9 cellular contexts compared by ENCODE assay signal in genomic region chr4:119025916-119026661, GRCh38.
A peak's percentile ranks its signal among the peaks of the same experiment; 100 is the strongest.
DNase-seq lines count a peak whose midpoint lies in the region; ATAC-seq and TF ChIP-seq lines count a peak whose summit lies in the region.
"Had no signal": no experiment of that assay in that cellular context is flagged by ENCODE, and none has a peak within 500 bp of the region (broad histone marks: within the 10 kb centered on the region; RNA-seq: fewer than 3 reads in every experiment).

No MANE protein-coding gene starts in this region.

- no peak for TF ChIP-seq CTCF in 22Rv1 (IDR thresholded peaks at IDR 0.05)
- no peak for TF ChIP-seq CTCF in NB4 (IDR thresholded peaks at IDR 0.05; ENCODE audit: low read depth, low read length)

- peaks cover 24% of the 10 kb centered on the region for H3K4me1 Mint-ChIP-seq in dendritic cell treated with granulocyte-macrophage colony-stimulating factor and Interleukin-4, amounts not matched to agents 40 ng/mL and 50 ng/mL, for 4 days (ENCODE audit: low read depth)
- no peaks in the 10 kb centered on the region for H3K4me1 Mint-ChIP-seq in activated CD8-positive, alpha-beta T cell treated with anti-CD3 and anti-CD28 coated beads, Interleukin-2, amount 10 ng/mL, durations not matched to agents 7 days and 5 days (ENCODE audit: low read depth)

- DNase-seq in NB4 (ENCODE audit: low read depth) (peak; percentile 83), NCI-H146 (lab: John Stamatoyannopoulos, UW) (no peak)
- DNase-seq in activated CD8-positive, alpha-beta T cell treated with anti-CD3 and anti-CD28 coated beads, Interleukin-2, amount 10 ng/mL, durations not matched to agents 7 days and 5 days, result no peak

- no peaks in the 10 kb centered on the region for H3K9me3 ChIP-seq in mucosa of rectum (ENCODE audit: control insufficient read depth in 2 of 2, low read length in 2 of 2)

- peaks cover 3 to 4% of the 10 kb centered on the region in 2 donors for H3K4me1 ChIP-seq in mucosa of rectum (ENCODE audit: control insufficient read depth in 2 of 2, insufficient read depth in 2 of 2, low read length in 2 of 2)

- H3K27ac ChIP-seq in 22Rv1 (peak overlapping the region; percentile 26), mucosa of rectum (ENCODE audit: low read depth in 2 of 2, low read length in 2 of 2) (peak overlapping the region; percentile 77 to 78)
- H3K27ac ChIP-seq: C4-2B had no signal

- H3K27me3 ChIP-seq in mucosa of rectum (ENCODE audit: control insufficient read depth in 2 of 2, insufficient read depth in 2 of 2, low read length in 2 of 2), result no peaks in the 10 kb centered on the region

- no peak for TF ChIP-seq POLR2A in NB4 (IDR thresholded peaks at IDR 0.05; ENCODE audit: extremely low read depth, insufficient read length)

- intact Hi-C loops in dendritic cell treated with granulocyte-macrophage colony-stimulating factor and Interleukin-4, amounts not matched to agents 40 ng/mL and 50 ng/mL, for 4 days (cut with micrococcal nuclease), result no loop called here

- CTCF ChIA-PET in activated CD8-positive, alpha-beta T cell treated with anti-CD3 and anti-CD28 coated beads, Interleukin-2, amount 10 ng/mL, durations not matched to agents 7 days and 5 days (lab: Charles Lee), result interaction anchor here (1.5 kb wide), 1 partner anchor 16 kb away, joined by 4 read pairs; no protein-coding TSS in a partner anchor

- H3K9ac ChIP-seq in mucosa of rectum (ENCODE audit: low read depth in 1 of 2, low read length in 2 of 2), result peak overlapping the region; percentile 43 to 50

- peak overlapping the region; percentile 56 for H3K4me3 ChIP-seq in NB4 (ENCODE audit: low read depth, low read length)
- peak overlapping the region in 1 of 2 donors; percentile 14 for H3K4me3 ChIP-seq in mucosa of rectum (ENCODE audit: low read length in 2 of 2)

- H3K4me3 Mint-ChIP-seq in dendritic cell treated with granulocyte-macrophage colony-stimulating factor and Interleukin-4, amounts not matched to agents 40 ng/mL and 50 ng/mL, for 4 days, result no peak overlapping the region
- H3K4me3 Mint-ChIP-seq in activated CD8-positive, alpha-beta T cell treated with anti-CD3 and anti-CD28 coated beads, Interleukin-2, amount 10 ng/mL, durations not matched to agents 7 days and 5 days, result no peak overlapping the region

- H3K27ac Mint-ChIP-seq in dendritic cell treated with granulocyte-macrophage colony-stimulating factor and Interleukin-4, amounts not matched to agents 40 ng/mL and 50 ng/mL, for 4 days, result peak overlapping the region; percentile 59
- H3K27ac Mint-ChIP-seq in activated CD8-positive, alpha-beta T cell treated with anti-CD3 and anti-CD28 coated beads, Interleukin-2, amount 10 ng/mL, durations not matched to agents 7 days and 5 days, result no peak overlapping the region

- H3K36me3 ChIP-seq in mucosa of rectum (ENCODE audit: control insufficient read depth in 2 of 2, insufficient read depth in 2 of 2, low read length in 2 of 2), result peaks cover 0 to 2% of the 10 kb centered on the region in 2 donors

- ATAC-seq in HG03342 (IDR thresholded peaks at IDR 0.05; ENCODE audit: unreplicated experiment) (no peak), HG03378 (IDR thresholded peaks at IDR 0.05; ENCODE audit: unreplicated experiment) (no peak)
- no peak for ATAC-seq in activated CD8-positive, alpha-beta T cell treated with anti-CD3 and anti-CD28 coated beads, Interleukin-2, amount 10 ng/mL, durations not matched to agents 7 days and 5 days

- peaks cover 9% of the 10 kb centered on the region for H3K9me3 Mint-ChIP-seq in dendritic cell treated with granulocyte-macrophage colony-stimulating factor and Interleukin-4, amounts not matched to agents 40 ng/mL and 50 ng/mL, for 4 days
- H3K9me3 Mint-ChIP-seq in activated CD8-positive, alpha-beta T cell treated with anti-CD3 and anti-CD28 coated beads, Interleukin-2, amount 10 ng/mL, durations not matched to agents 7 days and 5 days (ENCODE audit: insufficient read depth), result no peaks in the 10 kb centered on the region

- H3K27me3 Mint-ChIP-seq in dendritic cell treated with granulocyte-macrophage colony-stimulating factor and Interleukin-4, amounts not matched to agents 40 ng/mL and 50 ng/mL, for 4 days, result no peaks in the 10 kb centered on the region
- peaks cover 4% of the 10 kb centered on the region for H3K27me3 Mint-ChIP-seq in activated CD8-positive, alpha-beta T cell treated with anti-CD3 and anti-CD28 coated beads, Interleukin-2, amount 10 ng/mL, durations not matched to agents 7 days and 5 days (ENCODE audit: low read depth)

- no peaks in the 10 kb centered on the region for H3K36me3 Mint-ChIP-seq in dendritic cell treated with granulocyte-macrophage colony-stimulating factor and Interleukin-4, amounts not matched to agents 40 ng/mL and 50 ng/mL, for 4 days (ENCODE audit: low read depth)
- H3K36me3 Mint-ChIP-seq in activated CD8-positive, alpha-beta T cell treated with anti-CD3 and anti-CD28 coated beads, Interleukin-2, amount 10 ng/mL, durations not matched to agents 7 days and 5 days (ENCODE audit: low read depth), result no peaks in the 10 kb centered on the region

- POLR2A ChIA-PET in activated CD8-positive, alpha-beta T cell treated with anti-CD3 and anti-CD28 coated beads, Interleukin-2, amount 10 ng/mL, durations not matched to agents 7 days and 5 days (lab: Charles Lee), result no interaction called here
